8 cellular contexts compared by ENCODE assay signal in genomic region chr6:149484733-149485700, GRCh38. TPM values are rescaled to one million over a fixed set of nuclear protein-coding genes. Genes with fewer than 3 reads are reported as not detected.
DNase-seq lines count a peak whose midpoint lies in the region; TF ChIP-seq lines count a peak whose summit lies in the region.

ZC3H12D (minus strand) TSS chr6:149485014; CDS start chr6:149474543, 10,471 bp downstream.

- POLR2A ChIA-PET in HEK293 (lab: Yijun Ruan, JAX): no interaction called here

- DNase-seq in GM12864 (ENCODE audit: low read depth): no peak
- peak; percentile 25 for DNase-seq in NCI-H460 (ENCODE audit: extremely low read depth, low read depth)
- DNase-seq in activated T-cell treated with anti-CD3 and anti-CD28 coated beads for 24 hours (ENCODE audit: low read depth): peak; percentile 64
- peak; percentile 89 for DNase-seq in glomerular visceral epithelial cell (ENCODE audit: extremely low spot score)
- DNase-seq in stimulated activated CD4-positive, alpha-beta T cell treated with anti-CD3 and anti-CD28 coated beads, Interleukin-1b, Interleukin-23, amount 100 ng/mL, for 4 hours (ENCODE audit: low read depth in 2 of 2): peak; percentile 59 to 64
- DNase-seq in NCI-H1417 treated with DMSO at 0.1 percent for 48 hours (lab: John Stamatoyannopoulos, UW): no peak
- no peak for DNase-seq in GM19240 (ENCODE audit: insufficient read length, low spot score)

- no peaks in the 10 kb centered on the region for H3K9me3 ChIP-seq in HEK293 (ENCODE audit: control insufficient read depth, insufficient read depth, low read depth, low read length)

- CTCF ChIA-PET in HEK293 (lab: Yijun Ruan, JAX): interaction anchor here (1.0 kb wide), 1 partner anchor 32 kb away, joined by 3 read pairs; no protein-coding TSS in a partner anchor

- no peaks in the 10 kb centered on the region for H3K4me1 ChIP-seq in HEK293 (ENCODE audit: control insufficient read depth, insufficient read depth, low read length)

- H3K36me3 ChIP-seq in HEK293 (ENCODE audit: control insufficient read depth in 2 of 2, insufficient read depth in 1 of 2, low read length in 2 of 2): no peaks in the 10 kb centered on the region

- TF ChIP-seq CTCF in GM12864 (IDR thresholded peaks at IDR 0.05; ENCODE audit: low read depth, low read length, missing control alignments) (peak; percentile 62), HEK293 (tag by site-specific recombination; IDR thresholded peaks at IDR 0.05) (no peak)

- H3K27ac ChIP-seq in HEK293 (ENCODE audit: extremely low read depth, low read depth, low read length): no peak within 1 kb of the TSS

- H3K4me3 ChIP-seq in GM12864 (ENCODE audit: low read depth, low read length) (peak within 1 kb of the TSS; percentile 50), HEK293 (ENCODE audit: low read depth, low read length) (no peak within 1 kb of the TSS)

TF ChIP-seq in HEK293, 187 proteins besides CTCF, POLR2A, EP300 and RAD21:
- peak; percentile 24; the same call in 1 of the 2 replicates for TF ChIP-seq EGR2 (tag by site-specific recombination; IDR thresholded peaks at IDR 0.05; ENCODE audit: low read depth)
- TF ChIP-seq PRDM10 (tag by site-specific recombination; IDR thresholded peaks at IDR 0.05): peak; percentile 53
- no peak for TF ChIP-seq ZNF114 (tag by site-specific recombination; IDR thresholded peaks at IDR 0.05)
- peak; percentile 23; the same call in 1 of the 2 replicates for TF ChIP-seq ZIC2 (tag by site-specific recombination; IDR thresholded peaks at IDR 0.05)
- TF ChIP-seq ZFHX2 (tag by site-specific recombination; conservative IDR thresholded peaks at IDR 0.05): 0 out of 2 replicates have a peak, but pooled peaks have one; percentile 14

RNA-seq across cellular contexts. Expression of gene ZC3H12D, which starts in this region (rescaled TPM):
- 0.02 TPM in 1 of 2 replicates, not detected in the other for total RNA-seq in NCI-H460 (2014; rRNA removed; shearing (Covaris generic))
- polyA plus RNA-seq in NCI-H460 (2014; cell fraction: nucleus; rRNA removed): 0.19 and 0.62 TPM in 2 replicates

Comparison
In these comparisons a context has a peak if more than half of its experiments do, and no peak if none do; other contexts are left out.
1. Peak in DNase-seq in NCI-H460; RNA of the gene not detected or under 1 TPM.
2. DNase-seq: peak in activated T-cell treated with anti-CD3 and anti-CD28 coated beads for 24 hours (single experiment), glomerular visceral epithelial cell (single experiment) and stimulated activated CD4-positive, alpha-beta T cell treated with anti-CD3 and anti-CD28 coated beads, Interleukin-1b, Interleukin-23, amount 100 ng/mL, for 4 hours (2 of 2); none in GM12864 (single experiment), NCI-H1417 treated with DMSO at 0.1 percent for 48 hours (single experiment) and GM19240 (single experiment).